10 cellular contexts compared by ENCODE assay signal in genomic region chr18:23650963-23651927, GRCh38.
DNase-seq lines count a peak whose midpoint lies in the region; ATAC-seq and TF ChIP-seq lines count a peak whose summit lies in the region.
"Had no signal": no experiment of that assay in that cellular context is flagged by ENCODE, and none has a peak within 500 bp of the region (broad histone marks: within the 10 kb centered on the region; RNA-seq: fewer than 3 reads in every experiment).

No MANE protein-coding gene starts in this region.

- no peaks in the 10 kb centered on the region for H3K36me3 ChIP-seq in brain microvascular endothelial cell (replicated peaks)

- no peak for ATAC-seq in GM18870 (IDR thresholded peaks at IDR 0.05; ENCODE audit: unreplicated experiment)

- no peak overlapping the region for H3K4me3 ChIP-seq in brain microvascular endothelial cell (ENCODE audit: low read depth, low read length)

- DNase-seq in AG08396 (ENCODE audit: low spot score) (peak; percentile 52), HuH-7.5 (ENCODE audit: low spot score) (peak; percentile 27), brain microvascular endothelial cell (peak; percentile 72), left kidney (ENCODE audit: low read depth, low spot score) (peak; percentile 81), NCI-H526 treated with DMSO at 0.1 percent for 48 hours (lab: John Stamatoyannopoulos, UW) (no peak), NCI-H345 treated with DMSO at 0.1 percent for 48 hours (lab: John Stamatoyannopoulos, UW; ENCODE audit: unreplicated experiment) (no peak)
- no peak for DNase-seq in activated naive CD4-positive, alpha-beta T cell (lab: John Stamatoyannopoulos, UW)
- DNase-seq: activated gamma-delta T cell; CD8-positive, alpha-beta memory T cell had no signal

- no peak for TF ChIP-seq CTCF in brain microvascular endothelial cell (IDR thresholded peaks at IDR 0.05; ENCODE audit: low read depth, low read length, missing control alignments)

- in situ Hi-C loops in brain microvascular endothelial cell (cut with HindIII; ENCODE audit: low pct_ligation_motif_present, low sequenced_read_pairs): no loop called here

- no peak overlapping the region for H3K27ac ChIP-seq in brain microvascular endothelial cell

- H3K27me3 ChIP-seq in brain microvascular endothelial cell (replicated peaks): no peaks in the 10 kb centered on the region

Comparison
In these comparisons a context has a peak if more than half of its experiments do, and no peak if none do; other contexts are left out.
1. DNase-seq: peak in AG08396 (single experiment), HuH-7.5 (single experiment), brain microvascular endothelial cell (single experiment) and left kidney (single experiment); none in NCI-H526 treated with DMSO at 0.1 percent for 48 hours (single experiment), activated naive CD4-positive, alpha-beta T cell (0 of 4) and NCI-H345 treated with DMSO at 0.1 percent for 48 hours (single experiment).